ENCODE assay signal across 32 cellular contexts in the genomic region with DNA sequence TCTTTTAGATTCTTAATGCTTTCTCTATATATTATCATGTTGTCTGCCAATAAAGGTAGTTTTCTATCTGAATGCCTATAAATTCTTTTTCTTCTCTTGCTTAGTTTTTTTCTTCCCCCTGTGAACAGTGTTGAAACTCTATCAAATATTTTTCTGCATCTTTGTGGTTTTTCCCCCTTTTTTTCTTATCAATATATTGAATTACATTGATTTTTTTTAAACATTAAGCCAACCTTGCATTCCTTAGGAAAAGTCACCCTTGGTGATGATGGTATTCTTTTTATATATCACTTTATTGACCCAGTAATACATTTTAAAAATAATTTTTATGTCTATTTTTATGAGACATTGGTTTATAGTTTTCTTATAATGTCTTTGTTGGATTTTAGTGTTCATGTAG.
A peak's percentile ranks its signal among the peaks of the same experiment; 100 is the strongest.
DNase-seq lines count a peak whose midpoint lies in the region; ATAC-seq, FAIRE-seq and TF ChIP-seq lines count a peak whose summit lies in the region.
"Had no signal": no experiment of that assay in that cellular context is flagged by ENCODE, and none has a peak within 500 bp of the region (broad histone marks: within the 10 kb centered on the region; RNA-seq: fewer than 3 reads in every experiment).

No MANE protein-coding gene starts in this region.

- intact Hi-C loops in K562 (cut with micrococcal nuclease), result no loop called here
- intact Hi-C loops in left ventricle myocardium superior (cut with micrococcal nuclease), result no loop called here

- no peak overlapping the region for H3K4me2 ChIP-seq in K562 (ENCODE audit: insufficient read depth, low read length)
- H3K4me2 ChIP-seq: A549; BLaER1; BLaER1 treated with 17β-estradiol and CSF1 and Interleukin-3, amounts not matched to agents 10 nM and 100 nM had no signal

- H3K4me3 ChIP-seq in K562, result no peak overlapping the region
- H3K4me3 ChIP-seq: A549; BLaER1; BLaER1 treated with 17β-estradiol and CSF1 and Interleukin-3, amounts not matched to agents 10 nM and 100 nM had no signal

- no peaks in the 10 kb centered on the region for H3K27me3 ChIP-seq in K562 (ENCODE audit: control insufficient read depth in 2 of 2, insufficient read depth in 2 of 2, low read length in 2 of 2)
- H3K27me3 ChIP-seq: BE2C; BLaER1; BLaER1 treated with 17β-estradiol and CSF1 and Interleukin-3, amounts not matched to agents 10 nM and 100 nM had no signal

- CTCF ChIA-PET in K562 (lab: Yijun Ruan, JAX; ENCODE audit: low intra/inter-chr PET ratio), result no interaction called here

- no peak for DNase-seq in K562 (ENCODE audit: extremely low read depth in 1 of 4, low spot score in 3 of 4)
- DNase-seq in NCI-H226, result no peak
- DNase-seq in left ventricle myocardium superior, result no peak
- DNase-seq: 8988T; ACHN; AML-193; BE2C; C1 segment of cervical spinal cord; Caco-2; Calu3; CD4-positive, alpha-beta memory T cell; CD4-positive, alpha-beta T cell; CD4-positive, CD25-positive, alpha-beta regulatory T cell; CD8-positive, alpha-beta memory T cell; CD8-positive, alpha-beta T cell; COR-L47; DMS 273 treated with DMSO at 0.1 percent for 48 hours; DMS153; DMS53; DMS79; DMS79 treated with DMSO at 0.1 percent for 48 hours; DND-41; EL had no signal

- FAIRE-seq in A204.1 (lab: Jason Lieb, UNC) (peak; percentile 43), TTC549 (lab: Jason Lieb, UNC) (peak; percentile 86), K562 (lab: Jason Lieb, UNC) (no peak)
- FAIRE-seq: A549, D721Med had no signal

- no peaks in the 10 kb centered on the region for H3K79me2 ChIP-seq in K562 (ENCODE audit: control insufficient read depth, insufficient read depth, low read length)

- TF ChIP-seq RAD21 in K562 (CRISPR knock-in tag; conservative IDR thresholded peaks at IDR 0.05 in 1 of 2, IDR thresholded peaks at IDR 0.05 in 1 of 2), result no peak

- BruUV-seq in K562 (replicated peaks; lab: Mats Ljungman, UMichigan), result no TSS peak

- H3K9me3 ChIP-seq in K562 (replicated peaks; ENCODE audit: control insufficient read depth, insufficient read depth, low read depth, low read length), result peaks cover 3% of the 10 kb centered on the region; the same call in 1 of the 2 replicates
- H3K9me3 ChIP-seq: BE2C, Caco-2 had no signal

- peaks cover 4% of the 10 kb centered on the region; the same call in 1 of the 3 replicates for H3K36me3 ChIP-seq in K562 (ENCODE audit: control insufficient read depth, insufficient read depth, low read length)
- H3K36me3 ChIP-seq: BE2C had no signal

- no peak for TF ChIP-seq POLR2A in K562 (conservative IDR thresholded peaks at IDR 0.05)

- in situ Hi-C loops in K562 (cut with MboI), result no loop called here

- H3K9ac ChIP-seq in K562 (ENCODE audit: insufficient read depth in 1 of 2, low read depth in 2 of 2, low read length in 2 of 2), result no peak overlapping the region
- H3K9ac ChIP-seq: BLaER1; BLaER1 treated with 17β-estradiol and CSF1 and Interleukin-3, amounts not matched to agents 10 nM and 100 nM had no signal

- ATAC-seq in K562 (no peak), HG02840 (IDR thresholded peaks at IDR 0.05; ENCODE audit: low FRiP score, unreplicated experiment) (no peak), left ventricle myocardium superior (no peak)
- ATAC-seq: A549; CD8-positive, alpha-beta T cell had no signal

- POLR2A ChIA-PET in K562 (lab: Yijun Ruan, JAX), result no interaction called here

- H2AFZ ChIP-seq in K562 (ENCODE audit: low read depth, low read length), result no peak overlapping the region

- no peak overlapping the region for H3K27ac ChIP-seq in K562 (ENCODE audit: extremely low read depth, low read depth, low read length)
- H3K27ac ChIP-seq: 22Rv1; A549; BLaER1; BLaER1 treated with 17β-estradiol and CSF1 and Interleukin-3, amounts not matched to agents 10 nM and 100 nM; C4-2B had no signal

- no peaks in the 10 kb centered on the region for H3K9me1 ChIP-seq in K562 (ENCODE audit: control insufficient read depth, insufficient read depth, low read length)

- no peak for TF ChIP-seq EP300 in K562 (IDR thresholded peaks at IDR 0.05; ENCODE audit: low read length)

- no peak for TF ChIP-seq CTCF in K562 (IDR thresholded peaks at IDR 0.05 in 2 of 3, conservative IDR thresholded peaks at IDR 0.05 in 1 of 3; ENCODE audit: insufficient read depth in 2 of 3, low read depth in 1 of 3, low read length in 3 of 3)

- H4K20me1 ChIP-seq in K562 (replicated peaks; ENCODE audit: control insufficient read depth, insufficient read depth, low read length), result no peaks in the 10 kb centered on the region
- H4K20me1 ChIP-seq: BLaER1; BLaER1 treated with 17β-estradiol and CSF1 and Interleukin-3, amounts not matched to agents 10 nM and 100 nM had no signal

- H3K4me1 ChIP-seq in K562 (replicated peaks in 1 of 2; ENCODE audit: control insufficient read depth in 2 of 2, insufficient read depth in 2 of 2, low read length in 2 of 2), result no peaks in the 10 kb centered on the region
- H3K4me1 ChIP-seq: A549; BE2C; BLaER1; BLaER1 treated with 17β-estradiol and CSF1 and Interleukin-3, amounts not matched to agents 10 nM and 100 nM; Caco-2 had no signal

TF ChIP-seq in K562, 482 proteins besides CTCF, POLR2A, EP300 and RAD21:
- TF ChIP-seq ZNF324 (CRISPR knock-in tag; IDR thresholded peaks at IDR 0.05) (peak; percentile 90), NFATC3 (IDR thresholded peaks at IDR 0.05) (no peak)
